Comparison of ENCODE assay signal across 8 cellular contexts in the genomic region with DNA sequence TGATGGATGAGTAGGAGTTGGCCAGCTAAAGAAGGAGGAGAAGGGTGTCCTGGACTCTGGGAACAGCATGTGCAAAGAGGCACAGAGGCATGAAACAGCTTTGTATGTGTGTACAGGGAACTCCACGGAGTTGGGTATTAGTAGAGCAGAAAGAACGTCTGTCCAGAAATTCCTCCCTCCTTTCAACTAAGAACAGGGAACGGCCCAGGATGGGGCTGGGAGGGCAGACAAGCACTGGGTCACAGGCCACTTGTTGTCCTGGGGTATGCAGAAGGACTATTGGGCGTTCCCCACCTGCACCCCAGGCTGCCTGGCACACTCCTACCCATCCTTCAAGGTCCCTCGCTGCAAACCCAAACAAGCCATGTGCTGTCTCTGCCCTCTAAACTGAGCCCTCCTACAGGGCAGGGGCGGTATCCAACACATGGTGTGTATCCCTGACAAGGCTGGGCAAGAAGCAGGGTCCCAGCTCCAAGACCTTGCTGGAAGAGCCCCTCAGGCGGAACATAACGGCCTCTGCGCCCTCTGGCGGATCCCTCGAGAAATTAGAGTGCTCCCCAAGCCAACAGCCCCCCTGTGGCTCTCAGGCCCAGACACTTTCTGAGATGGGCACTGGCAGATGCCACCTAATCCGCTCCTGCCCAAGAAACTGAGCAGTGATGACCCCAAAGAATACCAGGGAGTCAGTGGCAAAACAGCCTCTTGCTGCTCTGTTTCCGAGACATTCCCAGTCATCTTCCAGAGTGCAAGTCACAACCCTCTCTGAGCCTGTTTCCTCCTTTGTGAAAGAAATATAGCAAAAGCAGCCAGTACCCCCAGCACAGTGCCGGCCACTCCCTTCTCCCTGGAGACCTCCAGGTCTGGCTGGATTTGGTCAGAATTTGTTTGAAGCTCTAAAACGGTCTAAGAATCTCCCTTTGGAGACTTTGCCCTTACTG. TPM values are rescaled to one million over a fixed set of nuclear protein-coding genes. Genes with fewer than 3 reads are reported as not detected.
DNase-seq lines count a peak whose midpoint lies in the region; ATAC-seq and TF ChIP-seq lines count a peak whose summit lies in the region.

No MANE protein-coding gene starts in this region.

- no peak for DNase-seq in AG04450 (ENCODE audit: low read depth, low spot score)
- DNase-seq in GM20000 (ENCODE audit: low spot score), result peak; percentile 88
- DNase-seq in SJCRH30, result peak; percentile 19 to 55
- DNase-seq in iPS DF 19.7 (ENCODE audit: low read depth, low spot score), result peak; percentile 25
- peak; percentile 37 to 60 for DNase-seq in stimulated activated CD4-positive, alpha-beta T cell treated with anti-CD3 and anti-CD28 coated beads, Interleukin-4, amount 100 ng/mL, for 4 hours
- no peak for DNase-seq in NCI-H2029 treated with DMSO at 0.1 percent for 48 hours (lab: John Stamatoyannopoulos, UW)

- H3K4me1 Mint-ChIP-seq in activated naive CD4-positive, alpha-beta T cell treated with anti-CD3 and anti-CD28 coated beads, Interleukin-2, amount 50 U/mL, for 24 hours, result peaks cover 9% of the 10 kb centered on the region

- peak; percentile 85 for TF ChIP-seq CTCF in AG04450 (IDR thresholded peaks at IDR 0.05; ENCODE audit: low read depth, low read length)
- peak; percentile 30 for TF ChIP-seq CTCF in GM20000 (IDR thresholded peaks at IDR 0.05; ENCODE audit: extremely low read depth, missing control alignments)

- POLR2A ChIA-PET in AG04450 (lab: Yijun Ruan, JAX), result no interaction called here

- no peaks in the 10 kb centered on the region for H3K9me3 Mint-ChIP-seq in activated naive CD4-positive, alpha-beta T cell treated with anti-CD3 and anti-CD28 coated beads, Interleukin-2, amount 50 U/mL, for 24 hours

- H3K4me3 Mint-ChIP-seq in activated naive CD4-positive, alpha-beta T cell treated with anti-CD3 and anti-CD28 coated beads, Interleukin-2, amount 50 U/mL, for 24 hours, result peak overlapping the region; percentile 49

- H3K27me3 Mint-ChIP-seq in activated naive CD4-positive, alpha-beta T cell treated with anti-CD3 and anti-CD28 coated beads, Interleukin-2, amount 50 U/mL, for 24 hours, result peaks cover 29% of the 10 kb centered on the region

- H3K36me3 ChIP-seq in SJCRH30, result no peaks in the 10 kb centered on the region

- peaks cover 1% of the 10 kb centered on the region for H3K36me3 Mint-ChIP-seq in activated naive CD4-positive, alpha-beta T cell treated with anti-CD3 and anti-CD28 coated beads, Interleukin-2, amount 50 U/mL, for 24 hours

- H3K4me1 ChIP-seq in SJCRH30, result peaks cover 23% of the 10 kb centered on the region

- H3K27ac ChIP-seq in AG04450 (ENCODE audit: low read depth, low read length), result no peak overlapping the region
- no peak overlapping the region for H3K27ac ChIP-seq in SJCRH30

- CTCF ChIA-PET in AG04450 (lab: Charles Lee), result interaction anchor here (0.5 to 4.3 kb wide), 25 partner anchors 8 to 228 kb away, joined by 3 to 74 read pairs (median 3); no protein-coding TSS in a partner anchor

- H3K4me3 ChIP-seq in AG04450 (ENCODE audit: low read depth, low read length) (no peak overlapping the region), SJCRH30 (no peak overlapping the region)

- no peak for ATAC-seq in HG02763 (IDR thresholded peaks at IDR 0.05; ENCODE audit: unreplicated experiment)

- H3K27me3 ChIP-seq in AG04450 (ENCODE audit: control insufficient read depth, insufficient read depth, low read length) (no peaks in the 10 kb centered on the region), SJCRH30 (peaks cover 19% of the 10 kb centered on the region)

- H3K27ac Mint-ChIP-seq in activated naive CD4-positive, alpha-beta T cell treated with anti-CD3 and anti-CD28 coated beads, Interleukin-2, amount 50 U/mL, for 24 hours, result peak overlapping the region; percentile 59

- peaks cover 15% of the 10 kb centered on the region for H3K9me3 ChIP-seq in AG04450 (ENCODE audit: control insufficient read depth, insufficient read depth, low read length)
- peaks cover 8% of the 10 kb centered on the region for H3K9me3 ChIP-seq in SJCRH30 (replicated peaks)

RNA-seq across cellular contexts. Expression of gene ELFN2, which starts 1.6 kb away (rescaled TPM):
- polyA plus RNA-seq in AG04450 (2011; rRNA removed), result 2.6 and 3.8 TPM in 2 replicates
- polyA minus RNA-seq in AG04450 (2011; rRNA and poly(A)+ RNA removed), result 4.2 and 4.9 TPM in 2 replicates
- total RNA-seq in SJCRH30 (2014; rRNA removed; shearing (Covaris generic)), result under 0.01 and 0.02 TPM in 2 replicates

RNA-seq across cellular contexts. Expression of gene MFNG, which starts 57.3 kb away (rescaled TPM):
- 0.04 and 0.06 TPM in 2 replicates for polyA plus RNA-seq in AG04450 (2011; rRNA removed)
- not detected in 2 replicates for polyA minus RNA-seq in AG04450 (2011; rRNA and poly(A)+ RNA removed)
- total RNA-seq in SJCRH30 (2014; rRNA removed; shearing (Covaris generic)), result 0.36 and 1.1 TPM in 2 replicates

Comparison
In these comparisons a context has a peak if more than half of its experiments do, and no peak if none do; other contexts are left out.
1. DNase-seq: peak in GM20000 (single experiment), SJCRH30 (2 of 2), iPS DF 19.7 (single experiment) and stimulated activated CD4-positive, alpha-beta T cell treated with anti-CD3 and anti-CD28 coated beads, Interleukin-4, amount 100 ng/mL, for 4 hours (2 of 2); none in AG04450 (single experiment) and NCI-H2029 treated with DMSO at 0.1 percent for 48 hours (single experiment).